In genomic region chr5:176535101-176535654, GRCh38 we compare ENCODE assay signal across 8 cellular contexts. TPM values are rescaled to one million over a fixed set of nuclear protein-coding genes. Genes with fewer than 3 reads are reported as not detected.
DNase-seq lines count a peak whose midpoint lies in the region; ATAC-seq and TF ChIP-seq lines count a peak whose summit lies in the region.

No MANE protein-coding gene starts in this region.

- H3K27me3 ChIP-seq in iPS-18a (ENCODE audit: control insufficient read depth, insufficient read depth, low read length) (no peaks in the 10 kb centered on the region), smooth muscle cell (ENCODE audit: low read depth) (no peaks in the 10 kb centered on the region)

- peak overlapping the region; percentile 89 for H3K27ac ChIP-seq in iPS-18a (ENCODE audit: low read length)
- H3K27ac ChIP-seq in smooth muscle cell (ENCODE audit: low read depth) = no peak overlapping the region

- WGBS in smooth muscle cell (ENCODE audit: low lambda C conversion rate) = 76% methylated on average over 10 of the region's 10 CpGs

- DNase-seq in Caki2 (ENCODE audit: low read depth) (peak; percentile 63), Kasumi-1 (lab: John Stamatoyannopoulos, UW) (peak; percentile 64 to 76), smooth muscle cell (lab: John Stamatoyannopoulos, UW; ENCODE audit: unreplicated experiment) (no peak), amniotic stem cell (lab: John Stamatoyannopoulos, UW) (no peak), HPDE6-E6E7 (ENCODE audit: extremely low spot score) (no peak)
- peak; percentile 80 for DNase-seq in activated effector memory CD4-positive, alpha-beta T cell treated with anti-CD3 and anti-CD28 coated beads, Interleukin-2, amount 50 U/mL, for 16 hours

- H3K4me3 ChIP-seq in iPS-18a (ENCODE audit: low read length) (peak overlapping the region; percentile 98), smooth muscle cell (peak overlapping the region; percentile 92)

- H2AFZ ChIP-seq in smooth muscle cell (ENCODE audit: low read depth) = no peak overlapping the region

- no peak for ATAC-seq in HG03342 (IDR thresholded peaks at IDR 0.05; ENCODE audit: unreplicated experiment)

- H3K4me1 ChIP-seq in iPS-18a (ENCODE audit: control insufficient read depth, low read depth, low read length) (peaks cover 9% of the 10 kb centered on the region), smooth muscle cell (ENCODE audit: low read depth) (peaks cover 22% of the 10 kb centered on the region)

- peaks cover 61% of the 10 kb centered on the region for H4K20me1 ChIP-seq in smooth muscle cell (ENCODE audit: low read depth)

- H3K9ac ChIP-seq in iPS-18a (ENCODE audit: low read length) (peak overlapping the region; percentile 99), smooth muscle cell (ENCODE audit: low read depth) (peak overlapping the region; percentile 93)

- no peak for TF ChIP-seq CTCF in smooth muscle cell (IDR thresholded peaks at IDR 0.05; ENCODE audit: borderline replicate concordance, insufficient read depth, poor library complexity, severe bottlenecking)

- H3K9me3 ChIP-seq in iPS-18a (ENCODE audit: control insufficient read depth, low read depth, low read length) (no peaks in the 10 kb centered on the region), smooth muscle cell (replicated peaks; ENCODE audit: low read depth) (no peaks in the 10 kb centered on the region)

- H3K4me2 ChIP-seq in smooth muscle cell = peak overlapping the region; percentile 100

- peaks cover 42% of the 10 kb centered on the region for H3K79me2 ChIP-seq in smooth muscle cell (ENCODE audit: low read depth)

- H3K36me3 ChIP-seq in iPS-18a (ENCODE audit: control insufficient read depth, low read depth, low read length) (peaks cover 23% of the 10 kb centered on the region), smooth muscle cell (ENCODE audit: low read depth) (no peaks in the 10 kb centered on the region)

- in situ Hi-C loops in Caki2 (cut with HindIII; ENCODE audit: low pct_unique_long_range_greater_than_20kb, low sequenced_read_pairs) = no loop called here

- no peaks in the 10 kb centered on the region for H3F3A ChIP-seq in smooth muscle cell (ENCODE audit: low read depth)

RNA-seq across cellular contexts. Expression of gene RNF44, which starts 2.0 kb away (rescaled TPM):
- 2.0 and 18.7 TPM in 2 replicates for total RNA-seq in Caki2 (2014; rRNA removed; shearing (Covaris generic); ENCODE audit: low replicate concordance)
- total RNA-seq in smooth muscle cell = 5.7 and 9.0 TPM in 2 replicates
- polyA plus RNA-seq in smooth muscle cell = 6.8 and 8.9 TPM in 2 replicates

RNA-seq across cellular contexts. Expression of gene CDHR2, which starts 14.0 kb away (rescaled TPM):
- 0.23 and 1.2 TPM in 2 replicates for total RNA-seq in Caki2 (2014; rRNA removed; shearing (Covaris generic); ENCODE audit: low replicate concordance)
- 0.09 and 0.13 TPM in 2 replicates for total RNA-seq in smooth muscle cell
- 0.08 TPM in 1 of 2 replicates, not detected in the other for polyA plus RNA-seq in smooth muscle cell

Comparison
In these comparisons a context has a peak if more than half of its experiments do, and no peak if none do; other contexts are left out.
1. DNase-seq: peak in Caki2 (single experiment), Kasumi-1 (2 of 2) and activated effector memory CD4-positive, alpha-beta T cell treated with anti-CD3 and anti-CD28 coated beads, Interleukin-2, amount 50 U/mL, for 16 hours (single experiment); none in smooth muscle cell (single experiment), amniotic stem cell (single experiment) and HPDE6-E6E7 (single experiment).